17 cellular contexts compared by ENCODE assay signal in genomic region chr2:102024410-102024809, GRCh38. TPM values are rescaled to one million over a fixed set of nuclear protein-coding genes. Genes with fewer than 3 reads are reported as not detected.
DNase-seq lines count a peak whose midpoint lies in the region; ATAC-seq and TF ChIP-seq lines count a peak whose summit lies in the region.
"Had no signal": no experiment of that assay in that cellular context is flagged by ENCODE, and none has a peak within 500 bp of the region (broad histone marks: within the 10 kb centered on the region; RNA-seq: fewer than 3 reads in every experiment).

No MANE protein-coding gene starts in this region.

- H3K27me3 ChIP-seq in BLaER1, result no peaks in the 10 kb centered on the region
- H3K27me3 ChIP-seq in hepatocyte, result no peaks in the 10 kb centered on the region
- H3K27me3 ChIP-seq: MG63 had no signal

- H3K4me2 ChIP-seq in BLaER1 (peak overlapping the region; percentile 71), hepatocyte (no peak overlapping the region)
- H3K4me2 ChIP-seq: KMS-11, PC-9 had no signal

- no peaks in the 10 kb centered on the region for H3K36me3 Mint-ChIP-seq in T-helper 17 cell (ENCODE audit: low read depth)
- H3K36me3 Mint-ChIP-seq in stimulated activated effector memory CD8-positive, alpha-beta T cell treated with anti-CD3 and anti-CD28 coated beads, Interleukin-12 subunit alpha, Interleukin-12 subunit beta, amount 100 ng/mL, for 72 hours, result peaks cover 5% of the 10 kb centered on the region
- no peaks in the 10 kb centered on the region for H3K36me3 Mint-ChIP-seq in activated T-cell treated with anti-CD3 and anti-CD28 coated beads, Interleukin-2, amount 50 U/mL, for 4 hours (ENCODE audit: insufficient read depth)
- H3K36me3 Mint-ChIP-seq: CD8-positive, alpha-beta T cell had no signal

- DNase-seq in T-helper 17 cell (no peak), hepatocyte (ENCODE audit: low spot score) (no peak), NCI-H1930 (lab: John Stamatoyannopoulos, UW) (no peak)
- DNase-seq in stimulated activated effector memory CD8-positive, alpha-beta T cell treated with anti-CD3 and anti-CD28 coated beads, Interleukin-12 subunit alpha, Interleukin-12 subunit beta, amount 100 ng/mL, for 72 hours (ENCODE audit: low spot score in 2 of 2), result no peak
- no peak for DNase-seq in activated T-cell treated with anti-CD3 and anti-CD28 coated beads, Interleukin-2, amount 50 U/mL, for 4 hours
- DNase-seq: CD8-positive, alpha-beta T cell; DND-41; GDM1; MG63; NCI-H1092 treated with DMSO at 0.1 percent for 48 hours; NCI-H1694; NCI-H446; PC-9 had no signal

- H3K4me3 Mint-ChIP-seq in T-helper 17 cell, result no peak overlapping the region
- H3K4me3 Mint-ChIP-seq in stimulated activated effector memory CD8-positive, alpha-beta T cell treated with anti-CD3 and anti-CD28 coated beads, Interleukin-12 subunit alpha, Interleukin-12 subunit beta, amount 100 ng/mL, for 72 hours, result no peak overlapping the region
- no peak overlapping the region for H3K4me3 Mint-ChIP-seq in activated T-cell treated with anti-CD3 and anti-CD28 coated beads, Interleukin-2, amount 50 U/mL, for 4 hours
- H3K4me3 Mint-ChIP-seq: CD8-positive, alpha-beta T cell had no signal

- H3K27ac ChIP-seq in BLaER1 (no peak overlapping the region), hepatocyte (peak overlapping the region; percentile 82)
- H3K27ac ChIP-seq: KMS-11, PC-9 had no signal

- H3K36me3 ChIP-seq in BLaER1 (no peaks in the 10 kb centered on the region), hepatocyte (replicated peaks; ENCODE audit: insufficient read depth, low read depth) (no peaks in the 10 kb centered on the region)
- H3K36me3 ChIP-seq: MG63 had no signal

- 99% methylated on average over 12 of the region's 12 CpGs for WGBS in hepatocyte (ENCODE audit: low lambda C conversion rate, missing lambda C conversion rate)

- ATAC-seq in T-helper 17 cell (no peak), GM21737 (IDR thresholded peaks at IDR 0.05; ENCODE audit: unreplicated experiment) (no peak)
- ATAC-seq in stimulated activated effector memory CD8-positive, alpha-beta T cell treated with anti-CD3 and anti-CD28 coated beads, Interleukin-12 subunit alpha, Interleukin-12 subunit beta, amount 100 ng/mL, for 72 hours, result no peak
- no peak for ATAC-seq in activated T-cell treated with anti-CD3 and anti-CD28 coated beads, Interleukin-2, amount 50 U/mL, for 4 hours
- ATAC-seq: CD8-positive, alpha-beta T cell had no signal

- H3K9me3 ChIP-seq in BLaER1 (no peaks in the 10 kb centered on the region), T-helper 17 cell (ENCODE audit: control insufficient read depth, low read length, poor library complexity, severe bottlenecking) (no peaks in the 10 kb centered on the region), hepatocyte (ENCODE audit: low read depth) (no peaks in the 10 kb centered on the region)
- H3K9me3 ChIP-seq: MG63 had no signal

- no peaks in the 10 kb centered on the region for H3K9me3 Mint-ChIP-seq in stimulated activated effector memory CD8-positive, alpha-beta T cell treated with anti-CD3 and anti-CD28 coated beads, Interleukin-12 subunit alpha, Interleukin-12 subunit beta, amount 100 ng/mL, for 72 hours
- no peaks in the 10 kb centered on the region for H3K9me3 Mint-ChIP-seq in activated T-cell treated with anti-CD3 and anti-CD28 coated beads, Interleukin-2, amount 50 U/mL, for 4 hours
- H3K9me3 Mint-ChIP-seq: CD8-positive, alpha-beta T cell had no signal

- peak overlapping the region; percentile 4 for H3K27ac Mint-ChIP-seq in T-helper 17 cell
- peak overlapping the region; percentile 40 for H3K27ac Mint-ChIP-seq in stimulated activated effector memory CD8-positive, alpha-beta T cell treated with anti-CD3 and anti-CD28 coated beads, Interleukin-12 subunit alpha, Interleukin-12 subunit beta, amount 100 ng/mL, for 72 hours
- H3K27ac Mint-ChIP-seq: CD8-positive, alpha-beta T cell had no signal

- no peak for TF ChIP-seq CTCF in hepatocyte (IDR thresholded peaks at IDR 0.05; ENCODE audit: poor library complexity)

- peaks cover 67% of the 10 kb centered on the region for H3K4me1 ChIP-seq in BLaER1
- peaks cover 30% of the 10 kb centered on the region for H3K4me1 ChIP-seq in hepatocyte (ENCODE audit: insufficient read depth)

- H3K4me3 ChIP-seq in BLaER1 (peak overlapping the region; percentile 25; the same call in 1 of the 2 replicates), hepatocyte (no peak overlapping the region)
- H3K4me3 ChIP-seq: MG63, PC-9 had no signal

- no peak overlapping the region for H2AFZ ChIP-seq in hepatocyte
- H2AFZ ChIP-seq: PC-9 had no signal

- H3K27me3 Mint-ChIP-seq in T-helper 17 cell, result peaks cover 4% of the 10 kb centered on the region
- peaks cover 5% of the 10 kb centered on the region for H3K27me3 Mint-ChIP-seq in activated T-cell treated with anti-CD3 and anti-CD28 coated beads, Interleukin-2, amount 50 U/mL, for 4 hours (ENCODE audit: low read depth)

- no peaks in the 10 kb centered on the region for H4K20me1 ChIP-seq in BLaER1
- no peaks in the 10 kb centered on the region for H4K20me1 ChIP-seq in hepatocyte (ENCODE audit: insufficient read depth, poor library complexity, severe bottlenecking)

- no peaks in the 10 kb centered on the region for H3K79me2 ChIP-seq in hepatocyte

- no peaks in the 10 kb centered on the region for H3K9me2 ChIP-seq in hepatocyte (replicated peaks; ENCODE audit: insufficient read depth)

- no peak overlapping the region for H3K9ac ChIP-seq in BLaER1
- H3K9ac ChIP-seq: KMS-11 had no signal

- peaks cover 21% of the 10 kb centered on the region for H3K4me1 Mint-ChIP-seq in T-helper 17 cell
- H3K4me1 Mint-ChIP-seq in stimulated activated effector memory CD8-positive, alpha-beta T cell treated with anti-CD3 and anti-CD28 coated beads, Interleukin-12 subunit alpha, Interleukin-12 subunit beta, amount 100 ng/mL, for 72 hours, result peaks cover 43% of the 10 kb centered on the region
- peaks cover 23% of the 10 kb centered on the region for H3K4me1 Mint-ChIP-seq in activated T-cell treated with anti-CD3 and anti-CD28 coated beads, Interleukin-2, amount 50 U/mL, for 4 hours (ENCODE audit: low read depth)

RNA-seq across cellular contexts. Expression of gene IL1R2, which starts 32.6 kb away (rescaled TPM):
- total RNA-seq in T-helper 17 cell (1 to 10 TPM; 1.1 to 1.9 TPM), hepatocyte (1.3 and 10.5 TPM in 2 replicates)
- 5.8 and 11.4 TPM in 2 replicates for polyA plus RNA-seq in hepatocyte
- total RNA-seq in activated T-cell treated with anti-CD3 and anti-CD28 coated beads, Interleukin-2, amount 50 U/mL, for 4 hours, result 10 to 100 TPM in 1 of 3 donors, 1 to 10 TPM in 2; 4.1 to 11.4 (median 4.3) TPM
- total RNA-seq: CD8-positive, alpha-beta T cell; H1 had no signal
